9 cellular contexts compared by ENCODE assay signal in genomic region chr18:58997811-58998337, GRCh38.
DNase-seq lines count a peak whose midpoint lies in the region; ATAC-seq and TF ChIP-seq lines count a peak whose summit lies in the region.
"Had no signal": no experiment of that assay in that cellular context is flagged by ENCODE, and none has a peak within 500 bp of the region (broad histone marks: within the 10 kb centered on the region; RNA-seq: fewer than 3 reads in every experiment).

No MANE protein-coding gene starts in this region.

- H3K4me3 ChIP-seq in astrocyte of the cerebellum (ENCODE audit: low read depth, low read length) (no peak overlapping the region), heart left ventricle (peak overlapping the region in 1 of 12 donors; percentile 36), skeletal muscle satellite cell (ENCODE audit: low read length) (peak overlapping the region; percentile 58)

- POLR2A ChIA-PET in T-cell (lab: Charles Lee) = no interaction called here

- H3K27ac Mint-ChIP-seq in T-cell = no peak overlapping the region

- peak overlapping the region; percentile 83 for H3K4me2 ChIP-seq in skeletal muscle satellite cell (ENCODE audit: low read length)

- no peaks in the 10 kb centered on the region for H3K27me3 ChIP-seq in heart left ventricle
- no peaks in the 10 kb centered on the region for H3K27me3 ChIP-seq in skeletal muscle satellite cell (ENCODE audit: control insufficient read depth, insufficient read depth, low read length)

- TF ChIP-seq CTCF in astrocyte of the cerebellum (IDR thresholded peaks at IDR 0.05; ENCODE audit: low read depth, low read length, missing control alignments) = no peak
- no peak for TF ChIP-seq CTCF in heart left ventricle (IDR thresholded peaks at IDR 0.05)

- WGBS in heart left ventricle, 4 donors = 18 to 43% (median 23%) methylated on average over 4 of the region's 4 CpGs

- H3K9me3 Mint-ChIP-seq in T-cell = no peaks in the 10 kb centered on the region

- DNase-seq in GM04503 (ENCODE audit: low read depth) (peak; percentile 98), astrocyte of the cerebellum (ENCODE audit: low read depth) (peak; percentile 94), heart left ventricle (peak in 2 of 5 donors; percentile 75 to 76), T-cell (no peak), NCI-H526 (lab: John Stamatoyannopoulos, UW) (no peak)
- DNase-seq: activated CD4-positive, alpha-beta T cell treated with anti-CD3 and anti-CD28 coated beads, Interleukin-2, amount 50 U/mL, for 4 hours had no signal

- H3K9me3 ChIP-seq in heart left ventricle = no peaks in the 10 kb centered on the region
- no peaks in the 10 kb centered on the region for H3K9me3 ChIP-seq in skeletal muscle satellite cell (replicated peaks; ENCODE audit: low read length)

- no peak overlapping the region for H3K4me3 Mint-ChIP-seq in T-cell

- ATAC-seq in heart left ventricle (peak; percentile 12 to 58 (median 50)), HG03460 (IDR thresholded peaks at IDR 0.05; ENCODE audit: unreplicated experiment) (no peak), GM21360 (IDR thresholded peaks at IDR 0.05; ENCODE audit: unreplicated experiment) (no peak), T-cell (replicated peaks in 1 of 4) (no peak)

- TF ChIP-seq POLR2A in heart left ventricle (IDR thresholded peaks at IDR 0.05) = no peak

- intact Hi-C loops in heart left ventricle (cut with DNase I) = loop anchor here in 5 of 10 donors (5.0 to 10.0 kb wide), 7 partner anchors 46 to 216 kb away; partner anchors contain the start of gene ZNF532 (in 4 of the 5)

- peak overlapping the region; percentile 81 to 95 (median 88) for H3K27ac ChIP-seq in heart left ventricle

- H3K36me3 Mint-ChIP-seq in T-cell = no peaks in the 10 kb centered on the region

- peaks cover 9 to 17% of the 10 kb centered on the region in 2 donors for H3K27me3 Mint-ChIP-seq in T-cell

- CTCF ChIA-PET in T-cell (lab: Charles Lee) = no interaction called here

- no peaks in the 10 kb centered on the region for H3K4me1 Mint-ChIP-seq in T-cell

- H3K36me3 ChIP-seq in heart left ventricle = no peaks in the 10 kb centered on the region
- H3K36me3 ChIP-seq in skeletal muscle satellite cell (ENCODE audit: insufficient read depth, low read length) = no peaks in the 10 kb centered on the region

- H3K4me1 ChIP-seq in heart left ventricle (peaks cover 11 to 63% (median 50%) of the 10 kb centered on the region in 12 donors), skeletal muscle satellite cell (ENCODE audit: control insufficient read depth, insufficient read depth, low read length) (peaks cover 61% of the 10 kb centered on the region)

- H3K9ac ChIP-seq in skeletal muscle satellite cell (ENCODE audit: low read depth, low read length) = peak overlapping the region; percentile 85

- in situ Hi-C loops in astrocyte of the cerebellum (cut with HindIII; ENCODE audit: low sequenced_read_pairs) = no loop called here

Comparison
In these comparisons a context has a peak if more than half of its experiments do, and no peak if none do; other contexts are left out.
1. DNase-seq: peak in GM04503 (single experiment) and astrocyte of the cerebellum (single experiment); none in T-cell (0 of 34) and NCI-H526 (0 of 2).
2. ATAC-seq: peak in heart left ventricle (4 of 4); none in HG03460 (single experiment), GM21360 (single experiment) and T-cell (0 of 4).